In genomic region chr2:8589721-8590120, GRCh38 we compare ENCODE assay signal across 29 cellular contexts.
"Had no signal": no experiment of that assay in that cellular context is flagged by ENCODE, and none has a peak within 500 bp of the region (broad histone marks: within the 10 kb centered on the region; RNA-seq: fewer than 3 reads in every experiment).

No MANE protein-coding gene starts in this region.

- H3K27ac ChIP-seq: neutrophil, ovary, psoas muscle, skin epidermis, spleen, stomach, thoracic aorta, thyroid gland, tibial nerve, upper lobe of left lung, vagina had no signal

- H3K4me3 ChIP-seq: ovary, psoas muscle, skin epidermis, smooth muscle cell, spleen, stomach, thoracic aorta, thyroid gland, tibial nerve, upper lobe of left lung, vagina had no signal

- H2AFZ ChIP-seq: parathyroid adenoma had no signal

- DNase-seq: naive B cell; naive thymus-derived CD8-positive, alpha-beta T cell; nephron progenitor cell; nucleus accumbens; ovary; posterior cingulate gyrus; psoas muscle; right cardiac atrium; stimulated activated CD4-positive, alpha-beta T cell treated with anti-CD3 and anti-CD28 coated beads, Interleukin-12 subunit alpha, Interleukin-12 subunit beta, amount 100 ng/mL, for 4 hours; stimulated activated CD4-positive, alpha-beta T cell treated with anti-CD3 and anti-CD28 coated beads, Interleukin-1b, Interleukin-23, amount 100 ng/mL, for 48 hours; stimulated activated CD4-positive, alpha-beta T cell treated with anti-CD3 and anti-CD28 coated beads, Interleukin-4, amount 100 ng/mL, for 1 hour; stimulated activated CD4-positive, alpha-beta T cell treated with anti-CD3 and anti-CD28 coated beads, Interleukin-4, amount 100 ng/mL, for 4 hours; stimulated activated CD8-positive, alpha-beta memory T cell treated with anti-CD3 and anti-CD28 coated beads, Interleukin-4, amount 100 ng/mL, for 48 hours; stimulated activated naive CD4-positive, alpha-beta T cell treated with Interleukin-2 at 50 U/mL for 16 hours; stomach; thyroid gland; trophoblast cell; upper lobe of left lung had no signal

- H3K27me3 ChIP-seq: neutrophil, ovary, stomach, thyroid gland, tibial nerve, upper lobe of left lung, vagina had no signal

- H3K4me2 ChIP-seq: smooth muscle cell had no signal

- ATAC-seq: naive thymus-derived CD8-positive, alpha-beta T cell; psoas muscle; right cardiac atrium; sciatic nerve; stimulated activated memory B cell treated with anti-CD40 and anti-IgM and Interleukin-4, amounts not matched to agents 10 μg/mL and 1 μg/mL and 100 μg/mL, for 72 hours had no signal

- H3K4me1 ChIP-seq: psoas muscle, stomach, upper lobe of left lung, vagina had no signal

- H3K36me3 ChIP-seq: neutrophil, ovary, spleen, stomach, thoracic aorta, thyroid gland, tibial nerve, upper lobe of left lung, vagina had no signal

- H3K79me2 ChIP-seq: parathyroid adenoma had no signal

- H3K9ac ChIP-seq: parathyroid adenoma had no signal

- FAIRE-seq: urothelium cell line had no signal

- H3K9me3 ChIP-seq: neutrophil, ovary, psoas muscle, spleen, stomach, thoracic aorta, thyroid gland, tibial nerve, upper lobe of left lung, vagina had no signal
